In genomic region chr3:101811875-101812274, GRCh38 we compare ENCODE assay signal across 26 cellular contexts. TPM values are rescaled to one million over a fixed set of nuclear protein-coding genes. Genes with fewer than 3 reads are reported as not detected.
DNase-seq lines count a peak whose midpoint lies in the region; ATAC-seq, FAIRE-seq and TF ChIP-seq lines count a peak whose summit lies in the region.
"Had no signal": no experiment of that assay in that cellular context is flagged by ENCODE, and none has a peak within 500 bp of the region (broad histone marks: within the 10 kb centered on the region; RNA-seq: fewer than 3 reads in every experiment).

No MANE protein-coding gene starts in this region.

- H3K27ac Mint-ChIP-seq in activated CD8-positive, alpha-beta memory T cell treated with anti-CD3 and anti-CD28 coated beads, Interleukin-2, amount 10 ng/mL, durations not matched to agents 7 days and 5 days, result no peak overlapping the region
- no peak overlapping the region for H3K27ac Mint-ChIP-seq in T-helper 2 cell treated with Interferon-gamma antibody and Interleukin-4, amounts not matched to agents 5 μg/mL and 100 μg/mL, for 36 hours

- H3K4me1 Mint-ChIP-seq in activated CD8-positive, alpha-beta memory T cell treated with anti-CD3 and anti-CD28 coated beads, Interleukin-2, amount 10 ng/mL, durations not matched to agents 7 days and 5 days, result peaks cover 57% of the 10 kb centered on the region
- peaks cover 54% of the 10 kb centered on the region for H3K4me1 Mint-ChIP-seq in T-helper 2 cell treated with Interferon-gamma antibody and Interleukin-4, amounts not matched to agents 5 μg/mL and 100 μg/mL, for 36 hours (ENCODE audit: low read depth)

- no peak for DNase-seq in activated CD8-positive, alpha-beta memory T cell treated with anti-CD3 and anti-CD28 coated beads, Interleukin-2, amount 10 ng/mL, durations not matched to agents 7 days and 5 days
- DNase-seq in activated CD8-positive, alpha-beta memory T cell treated with anti-CD3 and anti-CD28 coated beads, Interleukin-2, amount 50 U/mL, for 48 hours, result no peak
- DNase-seq in GM12891 (ENCODE audit: insufficient read length, low spot score) (no peak), KBM-7 (no peak), ACHN (no peak)
- DNase-seq in T-helper 2 cell treated with Interferon-gamma antibody and Interleukin-4, amounts not matched to agents 5 μg/mL and 100 μg/mL, for 36 hours (ENCODE audit: low spot score), result no peak
- DNase-seq: C1 segment of cervical spinal cord; CD4-positive, alpha-beta memory T cell; COR-L47; DMS53; GM23248; H7; KG1; MG63; NCI-H1105 treated with DMSO at 0.1 percent for 48 hours; NCI-H146; NCI-H2029; NCI-H446; NCI-H524 treated with DMSO at 0.1 percent for 48 hours; NCI-H774; PC-3; SJCRH30 had no signal

- CTCF ChIA-PET in activated CD8-positive, alpha-beta memory T cell treated with anti-CD3 and anti-CD28 coated beads, Interleukin-2, amount 10 ng/mL, durations not matched to agents 7 days and 5 days (lab: Charles Lee), result interaction anchor here (1.3 to 9.9 kb wide), 6 partner anchors 9 to 418 kb away, joined by 3 to 128 read pairs (median 6); no protein-coding TSS in a partner anchor

- TF ChIP-seq POLR2A in GM12891 (IDR thresholded peaks at IDR 0.05; ENCODE audit: low read depth, low read length), result no peak

- ATAC-seq in activated CD8-positive, alpha-beta memory T cell treated with anti-CD3 and anti-CD28 coated beads, Interleukin-2, amount 10 ng/mL, durations not matched to agents 7 days and 5 days, result peak; percentile 35
- ATAC-seq in GM18858 (IDR thresholded peaks at IDR 0.05; ENCODE audit: unreplicated experiment) (peak; percentile 19), HG03097 (IDR thresholded peaks at IDR 0.05; ENCODE audit: low FRiP score, unreplicated experiment) (no peak)
- ATAC-seq: PC-3, SK-N-SH treated with all-trans-retinoic acid at 6 μM for 48 hours had no signal

- H3K9me3 Mint-ChIP-seq in activated CD8-positive, alpha-beta memory T cell treated with anti-CD3 and anti-CD28 coated beads, Interleukin-2, amount 10 ng/mL, durations not matched to agents 7 days and 5 days (ENCODE audit: low read depth), result no peaks in the 10 kb centered on the region
- peaks cover 3% of the 10 kb centered on the region for H3K9me3 Mint-ChIP-seq in T-helper 2 cell treated with Interferon-gamma antibody and Interleukin-4, amounts not matched to agents 5 μg/mL and 100 μg/mL, for 36 hours
- H3K9me3 Mint-ChIP-seq: CD4-positive, alpha-beta memory T cell had no signal

- peak; percentile 67 for FAIRE-seq in GM12891 (lab: Jason Lieb, UNC)
- FAIRE-seq: A204.1 had no signal

- in situ Hi-C loops in KBM-7 (cut with MboI; ENCODE audit: low pct_unique_long_range_greater_than_20kb, low sequenced_read_pairs) (loop anchor here (10.0 kb wide), 2 partner anchors 413 to 723 kb away; no protein-coding TSS in a partner anchor), ACHN (cut with HindIII; ENCODE audit: low pct_ligation_motif_present, low pct_unique_long_range_greater_than_20kb, low sequenced_read_pairs) (loop anchor here (25.0 kb wide), 1 partner anchor 425 kb away; no protein-coding TSS in a partner anchor)

- H3K36me3 Mint-ChIP-seq in activated CD8-positive, alpha-beta memory T cell treated with anti-CD3 and anti-CD28 coated beads, Interleukin-2, amount 10 ng/mL, durations not matched to agents 7 days and 5 days, result peaks cover under 1% of the 10 kb centered on the region
- H3K36me3 Mint-ChIP-seq in T-helper 2 cell treated with Interferon-gamma antibody and Interleukin-4, amounts not matched to agents 5 μg/mL and 100 μg/mL, for 36 hours (ENCODE audit: low read depth), result peaks cover 18% of the 10 kb centered on the region

- no peaks in the 10 kb centered on the region for H3K27me3 Mint-ChIP-seq in activated CD8-positive, alpha-beta memory T cell treated with anti-CD3 and anti-CD28 coated beads, Interleukin-2, amount 10 ng/mL, durations not matched to agents 7 days and 5 days
- H3K27me3 Mint-ChIP-seq in T-helper 2 cell treated with Interferon-gamma antibody and Interleukin-4, amounts not matched to agents 5 μg/mL and 100 μg/mL, for 36 hours (ENCODE audit: low read depth), result no peaks in the 10 kb centered on the region
- H3K27me3 Mint-ChIP-seq: CD4-positive, alpha-beta memory T cell had no signal

- H3K4me3 Mint-ChIP-seq in activated CD8-positive, alpha-beta memory T cell treated with anti-CD3 and anti-CD28 coated beads, Interleukin-2, amount 10 ng/mL, durations not matched to agents 7 days and 5 days, result no peak overlapping the region
- peak overlapping the region; percentile 48 for H3K4me3 Mint-ChIP-seq in T-helper 2 cell treated with Interferon-gamma antibody and Interleukin-4, amounts not matched to agents 5 μg/mL and 100 μg/mL, for 36 hours
- H3K4me3 Mint-ChIP-seq: CD4-positive, alpha-beta memory T cell had no signal

TF ChIP-seq in GM12891, 5 proteins besides CTCF, POLR2A, EP300 and RAD21:
- TF ChIP-seq PAX5 (IDR thresholded peaks at IDR 0.05; ENCODE audit: insufficient read depth, low read length, severe bottlenecking) (no peak), SPI1 (IDR thresholded peaks at IDR 0.05; ENCODE audit: low read depth, low read length) (no peak), TAF1 (IDR thresholded peaks at IDR 0.05; ENCODE audit: low read depth, low read length) (no peak), POU2F2 (IDR thresholded peaks at IDR 0.05; ENCODE audit: low read depth, low read length) (no peak), POLR2AphosphoS5 (IDR thresholded peaks at IDR 0.05; ENCODE audit: low read depth, low read length) (no peak)

RNA-seq across cellular contexts. Expression of gene NXPE3, which starts 32.9 kb away (rescaled TPM):
- 10 to 100 TPM; 19.6 to 20.4 TPM for total RNA-seq in activated CD8-positive, alpha-beta memory T cell treated with anti-CD3 and anti-CD28 coated beads, Interleukin-2, amount 10 ng/mL, durations not matched to agents 7 days and 5 days
- 2.8 TPM for polyA plus RNA-seq in GM12891 (2012; ENCODE audit: low read depth, missing spikeins)

RNA-seq across cellular contexts. Expression of gene NFKBIZ, which starts 37.4 kb away (rescaled TPM):
- 10 to 100 TPM; 51.3 to 65.1 TPM for total RNA-seq in activated CD8-positive, alpha-beta memory T cell treated with anti-CD3 and anti-CD28 coated beads, Interleukin-2, amount 10 ng/mL, durations not matched to agents 7 days and 5 days
- 30.5 TPM for polyA plus RNA-seq in GM12891 (2012; ENCODE audit: low read depth, missing spikeins)
